ENCODE assay signal across 8 cellular contexts in genomic region chr9:16726718-16727451, GRCh38.
A peak's percentile ranks its signal among the peaks of the same experiment; 100 is the strongest.
DNase-seq lines count a peak whose midpoint lies in the region; ATAC-seq, FAIRE-seq and TF ChIP-seq lines count a peak whose summit lies in the region.

No MANE protein-coding gene starts in this region.

- H3K79me2 ChIP-seq in GM23338 (replicated peaks; ENCODE audit: insufficient read depth) (peaks cover 26% of the 10 kb centered on the region), endothelial cell of umbilical vein (ENCODE audit: control insufficient read depth, insufficient read depth, low read length) (no peaks in the 10 kb centered on the region)

- POLR2A ChIA-PET in endothelial cell of umbilical vein (lab: Charles Lee), result interaction anchor here (0.9 to 3.2 kb wide), 2 partner anchors 22 kb away, joined by 3 to 14 read pairs; no protein-coding TSS in a partner anchor

- peaks cover 64% of the 10 kb centered on the region for H3K4me1 Mint-ChIP-seq in GM23338

- no peaks in the 10 kb centered on the region for H3K9me3 ChIP-seq in endothelial cell of umbilical vein (replicated peaks; ENCODE audit: control insufficient read depth, insufficient read depth, low read length)
- no peaks in the 10 kb centered on the region for H3K9me3 ChIP-seq in thyroid gland

- H2AFZ ChIP-seq in GM23338, result peak overlapping the region; percentile 34; the same call in 1 of the 2 replicates
- H2AFZ ChIP-seq in endothelial cell of umbilical vein (ENCODE audit: low read depth, low read length), result peak overlapping the region; percentile 91

- TF ChIP-seq POLR2A in endothelial cell of umbilical vein (IDR thresholded peaks at IDR 0.05; ENCODE audit: low read depth, low read length), result peak; percentile 62
- TF ChIP-seq POLR2A in thyroid gland (IDR thresholded peaks at IDR 0.05), result peak in 1 of 2 donors; percentile 41

- H3K4me3 ChIP-seq in GM23338 (peak overlapping the region; percentile 67), endothelial cell of umbilical vein (replicated peaks in 1 of 3; ENCODE audit: insufficient read depth in 1 of 3, low read depth in 1 of 3, low read length in 3 of 3) (peak overlapping the region; percentile 66 to 94 (median 84)), thyroid gland (replicated peaks in 1 of 3) (peak overlapping the region in 2 of 3 donors; percentile 43 to 49)

- H3K4me3 Mint-ChIP-seq in GM23338, result peak overlapping the region; percentile 74

- peak; percentile 4 for FAIRE-seq in endothelial cell of umbilical vein (lab: Jason Lieb, UNC)

- H3F3A ChIP-seq in GM23338 (replicated peaks; ENCODE audit: low read depth), result no peaks in the 10 kb centered on the region; the same call in 1 of the 2 replicates

- H3K9me1 ChIP-seq in endothelial cell of umbilical vein (replicated peaks; ENCODE audit: control insufficient read depth, extremely low read depth, insufficient read depth, low read length), result no peaks in the 10 kb centered on the region

- no peak for TF ChIP-seq CTCF in GM23338 (conservative IDR thresholded peaks at IDR 0.05; ENCODE audit: low read depth in 2 of 2)
- no peak for TF ChIP-seq CTCF in endothelial cell of umbilical vein (IDR thresholded peaks at IDR 0.05; ENCODE audit: extremely low read depth in 1 of 2, insufficient read depth in 1 of 2, low read depth in 1 of 2, low read length in 2 of 2)
- no peak for TF ChIP-seq CTCF in thyroid gland (IDR thresholded peaks at IDR 0.05)

- H3K4me2 ChIP-seq in GM23338, result peak overlapping the region; percentile 79
- peak overlapping the region; percentile 94 for H3K4me2 ChIP-seq in endothelial cell of umbilical vein (ENCODE audit: insufficient read depth, low read length)

- H3K9me3 Mint-ChIP-seq in GM23338, result no peaks in the 10 kb centered on the region

- peak overlapping the region; percentile 97 for H3K27ac Mint-ChIP-seq in GM23338

- ATAC-seq in GM23338, result peak; percentile 85

- TSS peak; percentile 40 for BruUV-seq in endothelial cell of umbilical vein (replicated peaks; lab: Mats Ljungman, UMichigan)

- H4K20me1 ChIP-seq in GM23338 (replicated peaks; ENCODE audit: insufficient read depth) (no peaks in the 10 kb centered on the region), endothelial cell of umbilical vein (replicated peaks; ENCODE audit: control insufficient read depth, extremely low read depth, insufficient read depth, low read length) (no peaks in the 10 kb centered on the region)

- H3K27ac ChIP-seq in GM23338 (ENCODE audit: low read depth) (peak overlapping the region; percentile 82), endothelial cell of umbilical vein (ENCODE audit: insufficient read depth, low read depth, low read length) (peak overlapping the region; percentile 93), thyroid gland (peak overlapping the region; percentile 63 to 89 (median 82))

- peaks cover 65% of the 10 kb centered on the region for H3K4me1 ChIP-seq in GM23338 (ENCODE audit: insufficient read depth)
- peaks cover 26% of the 10 kb centered on the region for H3K4me1 ChIP-seq in endothelial cell of umbilical vein (ENCODE audit: control insufficient read depth, extremely low read depth, insufficient read depth, low read length)
- H3K4me1 ChIP-seq in thyroid gland, result peaks cover 17 to 18% of the 10 kb centered on the region in 2 donors

- H3K36me3 Mint-ChIP-seq in GM23338 (ENCODE audit: low read depth), result no peaks in the 10 kb centered on the region

- no peaks in the 10 kb centered on the region for H3K9me2 ChIP-seq in GM23338 (ENCODE audit: insufficient read depth)

- CTCF ChIA-PET in endothelial cell of umbilical vein (lab: Charles Lee), result interaction anchor here (0.7 to 3.9 kb wide), 24 partner anchors 9 to 593 kb away, joined by 3 to 19 read pairs (median 3); no protein-coding TSS in a partner anchor

- dilution Hi-C loops in endothelial cell of umbilical vein (cut with MboI; ENCODE audit: extremely low pct_ligation_motif_present, low sequenced_read_pairs), result no loop called here

- no peaks in the 10 kb centered on the region for H3K27me3 ChIP-seq in GM23338 (ENCODE audit: insufficient read depth)
- no peaks in the 10 kb centered on the region for H3K27me3 ChIP-seq in endothelial cell of umbilical vein (ENCODE audit: control insufficient read depth in 2 of 2, insufficient read depth in 2 of 2, low read length in 2 of 2)
- no peaks in the 10 kb centered on the region for H3K27me3 ChIP-seq in thyroid gland

- peaks cover 2% of the 10 kb centered on the region for H3K27me3 Mint-ChIP-seq in GM23338 (ENCODE audit: insufficient read depth, low read depth, poor library complexity)

- H3K36me3 ChIP-seq in GM23338 (ENCODE audit: insufficient read depth), result no peaks in the 10 kb centered on the region
- no peaks in the 10 kb centered on the region for H3K36me3 ChIP-seq in endothelial cell of umbilical vein (ENCODE audit: control insufficient read depth in 2 of 2, extremely low read depth in 1 of 2, insufficient read depth in 2 of 2, low read length in 2 of 2)
- H3K36me3 ChIP-seq in thyroid gland, result no peaks in the 10 kb centered on the region

- intact Hi-C loops in endothelial cell of umbilical vein (cut with micrococcal nuclease) (loop anchor here (1.0 to 10.0 kb wide), 11 partner anchors 22 to 854 kb away; partner anchors contain the start of gene BNC2), thyroid gland (cut with DNase I) (no loop called here)

- DNase-seq in 8988T (peak; percentile 23), GM23338 (ENCODE audit: low spot score) (peak; percentile 87), RPMI8226 (peak; percentile 42), endothelial cell of umbilical vein (ENCODE audit: low read depth, low spot score) (peak; percentile 84), lung microvascular endothelial cell (ENCODE audit: low read depth in 2 of 2) (peak; percentile 54 to 79), thyroid gland (peak; percentile 72 to 75)
- DNase-seq in activated CD4-positive, CD25-positive, alpha-beta regulatory T cell (lab: John Stamatoyannopoulos, UW), result no peak
- no peak for DNase-seq in activated CD4-positive, alpha-beta T cell treated with anti-CD3 and anti-CD28 coated beads for 4 hours

- 2 to 4% methylated on average over 36 to 46 of the region's 60 CpGs for WGBS in thyroid gland, 2 donors

- H3K9ac ChIP-seq in endothelial cell of umbilical vein (replicated peaks; ENCODE audit: extremely low read depth, insufficient read depth, low read length), result peak overlapping the region; percentile 94

TF ChIP-seq in GM23338, 12 proteins besides CTCF, POLR2A, EP300 and RAD21 (continues in another document):
- peak; percentile 38 for TF ChIP-seq POLR2AphosphoS5 (IDR thresholded peaks at IDR 0.05; ENCODE audit: low read depth)

TF ChIP-seq in endothelial cell of umbilical vein, 7 proteins besides CTCF, POLR2A, EP300 and RAD21:
- TF ChIP-seq GATA2 (IDR thresholded peaks at IDR 0.05; ENCODE audit: insufficient read depth, insufficient read length, low read depth, low read length), result peak; percentile 21
- peak; percentile 11 for TF ChIP-seq FOS (IDR thresholded peaks at IDR 0.05; ENCODE audit: borderline replicate concordance, insufficient read depth, low read length)
- TF ChIP-seq EZH2 (IDR thresholded peaks at IDR 0.05; ENCODE audit: borderline replicate concordance, low read depth, low read length, severe bottlenecking), result no peak

Comparison
In these comparisons a context has a peak if more than half of its experiments do, and no peak if none do; other contexts are left out.
1. DNase-seq: peak in 8988T (single experiment), GM23338 (single experiment), RPMI8226 (single experiment), endothelial cell of umbilical vein (single experiment), lung microvascular endothelial cell (2 of 2) and thyroid gland (2 of 2); none in activated CD4-positive, CD25-positive, alpha-beta regulatory T cell (0 of 4) and activated CD4-positive, alpha-beta T cell treated with anti-CD3 and anti-CD28 coated beads for 4 hours (0 of 2).
2. Peak in every context shown above with its lines, with median percentiles within 50 percentile points of each other: H3K27ac ChIP-seq and H3K4me3 ChIP-seq.